23 cellular contexts compared by ENCODE assay signal in the genomic region with DNA sequence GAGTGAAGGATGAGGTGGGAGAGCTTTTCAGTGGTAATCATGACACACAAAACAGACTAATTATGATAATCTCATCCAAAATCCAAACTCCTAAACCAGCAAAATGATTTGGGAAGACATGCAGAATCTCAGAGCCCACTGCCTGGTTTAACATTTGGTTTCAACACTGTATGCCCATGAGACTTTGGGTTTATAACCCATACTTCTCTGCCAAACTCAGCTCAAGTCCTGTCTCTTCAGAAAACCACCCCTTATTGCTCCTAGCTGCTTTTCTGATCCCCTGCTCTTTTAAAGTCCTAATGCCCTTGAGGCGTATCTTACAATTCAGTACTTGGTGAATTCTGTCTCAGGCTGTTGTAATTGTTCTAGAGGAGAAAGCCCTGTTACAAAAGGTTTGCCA.
DNase-seq lines count a peak whose midpoint lies in the region; ATAC-seq, FAIRE-seq and TF ChIP-seq lines count a peak whose summit lies in the region.
"Had no signal": no experiment of that assay in that cellular context is flagged by ENCODE, and none has a peak within 500 bp of the region (broad histone marks: within the 10 kb centered on the region; RNA-seq: fewer than 3 reads in every experiment).

No MANE protein-coding gene starts in this region.

- H3K36me3 Mint-ChIP-seq in activated T-cell treated with anti-CD3 and anti-CD28 coated beads, Interleukin-2, amount 50 U/mL, for 4 hours (ENCODE audit: insufficient read depth), result no peaks in the 10 kb centered on the region
- H3K36me3 Mint-ChIP-seq: IgD-negative memory B cell had no signal

- no peak overlapping the region for H2AFZ ChIP-seq in ACC112 (ENCODE audit: low read length, unreplicated experiment)
- H2AFZ ChIP-seq: GM23248 had no signal

- H3K9ac ChIP-seq in subcutaneous abdominal adipose tissue (ENCODE audit: low read length in 5 of 5), result no peak overlapping the region
- H3K9ac ChIP-seq: BLaER1, GM23248 had no signal

- H3K4me1 Mint-ChIP-seq in activated T-cell treated with anti-CD3 and anti-CD28 coated beads, Interleukin-2, amount 50 U/mL, for 4 hours (ENCODE audit: low read depth), result no peaks in the 10 kb centered on the region
- H3K4me1 Mint-ChIP-seq: CD8-positive, alpha-beta memory T cell; IgD-negative memory B cell had no signal

- no peak overlapping the region for H3K4me3 ChIP-seq in ACC112 (ENCODE audit: low read depth, low read length)
- no peak overlapping the region for H3K4me3 ChIP-seq in fibroblast of the aortic adventitia (ENCODE audit: low read depth, low read length)
- no peak overlapping the region for H3K4me3 ChIP-seq in subcutaneous abdominal adipose tissue (ENCODE audit: low read depth in 1 of 5, low read length in 5 of 5)
- H3K4me3 ChIP-seq: BLaER1, GM23248 had no signal

- no peaks in the 10 kb centered on the region for H3K27me3 Mint-ChIP-seq in activated T-cell treated with anti-CD3 and anti-CD28 coated beads, Interleukin-2, amount 50 U/mL, for 4 hours (ENCODE audit: low read depth)

- no peaks in the 10 kb centered on the region for H3K79me2 ChIP-seq in ACC112 (ENCODE audit: control insufficient read depth, insufficient read depth, low read length, unreplicated experiment)

- no peaks in the 10 kb centered on the region for H3K27me3 ChIP-seq in ACC112 (ENCODE audit: insufficient read depth, low read length)
- H3K27me3 ChIP-seq in subcutaneous abdominal adipose tissue (ENCODE audit: control insufficient read depth in 5 of 5, insufficient read depth in 4 of 5, low read length in 5 of 5), result no peaks in the 10 kb centered on the region
- H3K27me3 ChIP-seq: BLaER1 had no signal

- peak; percentile 2 for DNase-seq in NCI-H226
- DNase-seq in fibroblast of the aortic adventitia (ENCODE audit: low read depth), result peak; percentile 21
- DNase-seq in A172 (ENCODE audit: low spot score), result no peak
- no peak for DNase-seq in activated T-cell treated with anti-CD3 and anti-CD28 coated beads, Interleukin-2, amount 50 U/mL, for 4 hours
- no peak for DNase-seq in RCC 7860 (ENCODE audit: low spot score)
- DNase-seq: CD8-positive, alpha-beta memory T cell; COR-L47; DMS 273 treated with DMSO at 0.1 percent for 48 hours; DMS53; HCEC 1CT; KBM-7 had no signal

- FAIRE-seq in RCC 7860 (lab: Jason Lieb, UNC), result no peak
- FAIRE-seq: A204.1, G401.6, GM12891, GM18507, H54 had no signal

- H3K27ac ChIP-seq in ACC112 (ENCODE audit: low read depth, low read length) (peak overlapping the region; percentile 37; the same call in 1 of the 2 replicates), subcutaneous abdominal adipose tissue (ENCODE audit: low read depth, low read length) (peak overlapping the region; percentile 8)
- H3K27ac ChIP-seq: BLaER1, HL-60 had no signal

- no peak for TF ChIP-seq CTCF in fibroblast of the aortic adventitia (IDR thresholded peaks at IDR 0.05; ENCODE audit: insufficient read depth, low read length)

- no peaks in the 10 kb centered on the region for H3K36me3 ChIP-seq in ACC112 (ENCODE audit: insufficient read depth, low read length)
- no peaks in the 10 kb centered on the region for H3K36me3 ChIP-seq in subcutaneous abdominal adipose tissue (ENCODE audit: control insufficient read depth in 5 of 5, insufficient read depth in 5 of 5, low read length in 5 of 5)
- H3K36me3 ChIP-seq: BLaER1 had no signal

- ATAC-seq in activated T-cell treated with anti-CD3 and anti-CD28 coated beads, Interleukin-2, amount 50 U/mL, for 4 hours, result no peak

- no peaks in the 10 kb centered on the region for H3K9me3 Mint-ChIP-seq in activated T-cell treated with anti-CD3 and anti-CD28 coated beads, Interleukin-2, amount 50 U/mL, for 4 hours
- H3K9me3 Mint-ChIP-seq: CD8-positive, alpha-beta memory T cell; IgD-negative memory B cell had no signal

- H3K9me3 ChIP-seq in subcutaneous abdominal adipose tissue (ENCODE audit: control insufficient read depth in 5 of 5, low read length in 5 of 5), result no peaks in the 10 kb centered on the region
- H3K9me3 ChIP-seq: BLaER1 had no signal

- H3K4me1 ChIP-seq in ACC112 (ENCODE audit: control insufficient read depth, insufficient read depth, low read length, unreplicated experiment), result peaks cover 52% of the 10 kb centered on the region
- peaks cover 4 to 28% (median 20%) of the 10 kb centered on the region in 5 donors for H3K4me1 ChIP-seq in subcutaneous abdominal adipose tissue (ENCODE audit: control insufficient read depth in 5 of 5, insufficient read depth in 5 of 5, low read length in 5 of 5)
- H3K4me1 ChIP-seq: BLaER1 had no signal

- H3K4me3 Mint-ChIP-seq in activated T-cell treated with anti-CD3 and anti-CD28 coated beads, Interleukin-2, amount 50 U/mL, for 4 hours, result no peak overlapping the region
- H3K4me3 Mint-ChIP-seq: CD14-positive monocyte; CD8-positive, alpha-beta memory T cell; IgD-negative memory B cell had no signal

Comparison
In these comparisons a context has a peak if more than half of its experiments do, and no peak if none do; other contexts are left out.
1. DNase-seq: peak in NCI-H226 (single experiment) and fibroblast of the aortic adventitia (single experiment); none in A172 (single experiment), activated T-cell treated with anti-CD3 and anti-CD28 coated beads, Interleukin-2, amount 50 U/mL, for 4 hours (single experiment) and RCC 7860 (single experiment).